ENCODE assay signal across 9 cellular contexts in genomic region chr9:129610193-129610472, GRCh38. TPM values are rescaled to one million over a fixed set of nuclear protein-coding genes. Genes with fewer than 3 reads are reported as not detected.
DNase-seq lines count a peak whose midpoint lies in the region; ATAC-seq and TF ChIP-seq lines count a peak whose summit lies in the region.
"Had no signal": no experiment of that assay in that cellular context is flagged by ENCODE, and none has a peak within 500 bp of the region (broad histone marks: within the 10 kb centered on the region; RNA-seq: fewer than 3 reads in every experiment).

No MANE protein-coding gene starts in this region.

- H3K4me3 ChIP-seq in HEK293 (ENCODE audit: low read depth, low read length) (peak overlapping the region; percentile 44), iPS-15b (ENCODE audit: low read depth, low read length) (peak overlapping the region; percentile 55)

- no peak for TF ChIP-seq CTCF in HEK293 (tag by site-specific recombination; IDR thresholded peaks at IDR 0.05)

- POLR2A ChIA-PET in HEK293 (lab: Yijun Ruan, JAX) = interaction anchor here (2.5 kb wide), 1 partner anchor 114 kb away, joined by 14 read pairs; no protein-coding TSS in a partner anchor

- peaks cover 9% of the 10 kb centered on the region for H3K4me1 Mint-ChIP-seq in activated T-helper 17 cell treated with anti-CD3 and anti-CD28 coated beads, Interleukin-2, amount 50 U/mL, for 72 hours
- H3K4me1 Mint-ChIP-seq in stimulated activated naive B cell treated with anti-CD40 and anti-IgM and Interleukin-4, amounts not matched to agents 10 μg/mL and 1 μg/mL and 100 μg/mL, for 72 hours = peaks cover 19 to 41% of the 10 kb centered on the region in 2 donors

- H3K27me3 ChIP-seq in iPS-15b (ENCODE audit: control insufficient read depth, insufficient read depth, low read length) = peaks cover 10% of the 10 kb centered on the region

- no peaks in the 10 kb centered on the region for H3K9me3 ChIP-seq in HEK293 (ENCODE audit: control insufficient read depth, insufficient read depth, low read depth, low read length)
- no peaks in the 10 kb centered on the region for H3K9me3 ChIP-seq in iPS-15b (ENCODE audit: control insufficient read depth, insufficient read depth, low read length)

- H3K36me3 ChIP-seq in HEK293 (ENCODE audit: control insufficient read depth in 2 of 2, insufficient read depth in 1 of 2, low read length in 2 of 2) (no peaks in the 10 kb centered on the region), iPS-15b (ENCODE audit: control insufficient read depth, insufficient read depth, low read length) (no peaks in the 10 kb centered on the region)

- no peak for DNase-seq in stimulated activated naive B cell treated with anti-CD40 and anti-IgM and Interleukin-4, amounts not matched to agents 10 μg/mL and 1 μg/mL and 100 μg/mL, for 72 hours
- DNase-seq in posterior vena cava (ENCODE audit: low spot score) (no peak), NCI-H446 treated with DMSO at 0.1 percent for 48 hours (lab: John Stamatoyannopoulos, UW) (no peak)

- H3K9me3 Mint-ChIP-seq in activated T-helper 17 cell treated with anti-CD3 and anti-CD28 coated beads, Interleukin-2, amount 50 U/mL, for 72 hours = no peaks in the 10 kb centered on the region
- H3K9me3 Mint-ChIP-seq in stimulated activated naive B cell treated with anti-CD40 and anti-IgM and Interleukin-4, amounts not matched to agents 10 μg/mL and 1 μg/mL and 100 μg/mL, for 72 hours = no peaks in the 10 kb centered on the region
- H3K9me3 Mint-ChIP-seq: neural crest cell had no signal

- no peaks in the 10 kb centered on the region for H3K27me3 Mint-ChIP-seq in activated T-helper 17 cell treated with anti-CD3 and anti-CD28 coated beads, Interleukin-2, amount 50 U/mL, for 72 hours
- H3K27me3 Mint-ChIP-seq in stimulated activated naive B cell treated with anti-CD40 and anti-IgM and Interleukin-4, amounts not matched to agents 10 μg/mL and 1 μg/mL and 100 μg/mL, for 72 hours = peaks cover 4 to 6% of the 10 kb centered on the region in 2 donors

- intact Hi-C loops in posterior vena cava (cut with DNase I) = loop anchor here (1.0 to 10.0 kb wide), 3 partner anchors 275 to 477 kb away; no protein-coding TSS in a partner anchor

- no peaks in the 10 kb centered on the region for H3K36me3 Mint-ChIP-seq in activated T-helper 17 cell treated with anti-CD3 and anti-CD28 coated beads, Interleukin-2, amount 50 U/mL, for 72 hours (ENCODE audit: low read depth)
- H3K36me3 Mint-ChIP-seq in stimulated activated naive B cell treated with anti-CD40 and anti-IgM and Interleukin-4, amounts not matched to agents 10 μg/mL and 1 μg/mL and 100 μg/mL, for 72 hours = no peaks in the 10 kb centered on the region

- H3K27ac Mint-ChIP-seq in activated T-helper 17 cell treated with anti-CD3 and anti-CD28 coated beads, Interleukin-2, amount 50 U/mL, for 72 hours = peak overlapping the region; percentile 86
- H3K27ac Mint-ChIP-seq in stimulated activated naive B cell treated with anti-CD40 and anti-IgM and Interleukin-4, amounts not matched to agents 10 μg/mL and 1 μg/mL and 100 μg/mL, for 72 hours = no peak overlapping the region

- H3K4me1 ChIP-seq in HEK293 (ENCODE audit: control insufficient read depth, insufficient read depth, low read length) (no peaks in the 10 kb centered on the region; the same call in 1 of the 2 replicates), iPS-15b (ENCODE audit: control insufficient read depth, insufficient read depth, low read length) (peaks cover 2% of the 10 kb centered on the region)

- peak overlapping the region; percentile 81 for H3K4me3 Mint-ChIP-seq in activated T-helper 17 cell treated with anti-CD3 and anti-CD28 coated beads, Interleukin-2, amount 50 U/mL, for 72 hours
- H3K4me3 Mint-ChIP-seq in stimulated activated naive B cell treated with anti-CD40 and anti-IgM and Interleukin-4, amounts not matched to agents 10 μg/mL and 1 μg/mL and 100 μg/mL, for 72 hours = peak overlapping the region; percentile 86 to 93

- ATAC-seq in activated T-helper 17 cell treated with anti-CD3 and anti-CD28 coated beads, Interleukin-2, amount 50 U/mL, for 72 hours (replicated peaks) = peak; percentile 11
- ATAC-seq in stimulated activated naive B cell treated with anti-CD40 and anti-IgM and Interleukin-4, amounts not matched to agents 10 μg/mL and 1 μg/mL and 100 μg/mL, for 72 hours (replicated peaks) = no peak
- ATAC-seq in GM21447 (IDR thresholded peaks at IDR 0.05; ENCODE audit: unreplicated experiment) = no peak
- ATAC-seq in HG03565 (IDR thresholded peaks at IDR 0.05; ENCODE audit: unreplicated experiment) = no peak

- CTCF ChIA-PET in HEK293 (lab: Yijun Ruan, JAX) = interaction anchor here (2.0 to 3.8 kb wide), 3 partner anchors 436 to 479 kb away, joined by 16 to 22 read pairs (median 18); no protein-coding TSS in a partner anchor

- no peak overlapping the region for H3K9ac ChIP-seq in iPS-15b (ENCODE audit: low read depth, low read length)

- H3K27ac ChIP-seq in HEK293 (ENCODE audit: extremely low read depth, low read depth, low read length) = peak overlapping the region; percentile 49; the same call in 1 of the 2 replicates

TF ChIP-seq in HEK293, 187 proteins besides CTCF, POLR2A, EP300 and RAD21 (continues in another document):
- TF ChIP-seq ZNF521 (tag by site-specific recombination; IDR thresholded peaks at IDR 0.05) (no peak), ZBTB8A (tag by site-specific recombination; IDR thresholded peaks at IDR 0.05) (no peak), ZNF843 (tag by site-specific recombination; IDR thresholded peaks at IDR 0.05) (no peak), ZNF426 (tag by site-specific recombination; IDR thresholded peaks at IDR 0.05) (no peak)
- TF ChIP-seq, protein P1, sequence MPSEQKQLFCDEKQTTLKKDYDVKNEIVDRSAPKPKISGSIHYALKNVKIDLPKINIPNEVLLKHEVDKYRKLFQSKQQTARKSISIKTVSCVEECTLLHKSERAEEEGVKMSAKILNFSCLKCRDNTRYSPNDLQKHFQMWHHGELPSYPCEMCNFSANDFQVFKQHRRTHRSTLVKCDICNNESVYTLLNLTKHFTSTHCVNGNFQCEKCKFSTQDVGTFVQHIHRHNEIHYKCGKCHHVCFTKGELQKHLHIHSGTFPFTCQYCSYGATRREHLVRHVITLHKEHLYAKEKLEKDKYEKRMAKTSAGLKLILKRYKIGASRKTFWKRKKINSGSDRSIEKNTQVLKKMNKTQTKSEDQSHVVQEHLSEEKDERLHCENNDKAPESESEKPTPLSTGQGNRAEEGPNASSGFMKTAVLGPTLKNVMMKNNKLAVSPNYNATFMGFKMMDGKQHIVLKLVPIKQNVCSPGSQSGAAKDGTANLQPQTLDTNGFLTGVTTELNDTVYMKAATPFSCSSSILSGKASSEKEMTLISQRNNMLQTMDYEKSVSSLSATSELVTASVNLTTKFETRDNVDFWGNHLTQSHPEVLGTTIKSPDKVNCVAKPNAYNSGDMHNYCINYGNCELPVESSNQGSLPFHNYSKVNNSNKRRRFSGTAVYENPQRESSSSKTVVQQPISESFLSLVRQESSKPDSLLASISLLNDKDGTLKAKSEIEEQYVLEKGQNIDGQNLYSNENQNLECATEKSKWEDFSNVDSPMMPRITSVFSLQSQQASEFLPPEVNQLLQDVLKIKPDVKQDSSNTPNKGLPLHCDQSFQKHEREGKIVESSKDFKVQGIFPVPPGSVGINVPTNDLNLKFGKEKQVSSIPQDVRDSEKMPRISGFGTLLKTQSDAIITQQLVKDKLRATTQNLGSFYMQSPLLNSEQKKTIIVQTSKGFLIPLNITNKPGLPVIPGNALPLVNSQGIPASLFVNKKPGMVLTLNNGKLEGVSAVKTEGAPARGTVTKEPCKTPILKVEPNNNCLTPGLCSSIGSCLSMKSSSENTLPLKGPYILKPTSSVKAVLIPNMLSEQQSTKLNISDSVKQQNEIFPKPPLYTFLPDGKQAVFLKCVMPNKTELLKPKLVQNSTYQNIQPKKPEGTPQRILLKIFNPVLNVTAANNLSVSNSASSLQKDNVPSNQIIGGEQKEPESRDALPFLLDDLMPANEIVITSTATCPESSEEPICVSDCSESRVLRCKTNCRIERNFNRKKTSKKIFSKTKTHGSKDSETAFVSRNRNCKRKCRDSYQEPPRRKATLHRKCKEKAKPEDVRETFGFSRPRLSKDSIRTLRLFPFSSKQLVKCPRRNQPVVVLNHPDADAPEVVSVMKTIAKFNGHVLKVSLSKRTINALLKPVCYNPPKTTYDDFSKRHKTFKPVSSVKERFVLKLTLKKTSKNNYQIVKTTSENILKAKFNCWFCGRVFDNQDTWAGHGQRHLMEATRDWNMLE (tag by site-specific recombination; conservative IDR thresholded peaks at IDR 0.05; ENCODE audit: low read depth) = no peak
- TF ChIP-seq, protein P2, sequence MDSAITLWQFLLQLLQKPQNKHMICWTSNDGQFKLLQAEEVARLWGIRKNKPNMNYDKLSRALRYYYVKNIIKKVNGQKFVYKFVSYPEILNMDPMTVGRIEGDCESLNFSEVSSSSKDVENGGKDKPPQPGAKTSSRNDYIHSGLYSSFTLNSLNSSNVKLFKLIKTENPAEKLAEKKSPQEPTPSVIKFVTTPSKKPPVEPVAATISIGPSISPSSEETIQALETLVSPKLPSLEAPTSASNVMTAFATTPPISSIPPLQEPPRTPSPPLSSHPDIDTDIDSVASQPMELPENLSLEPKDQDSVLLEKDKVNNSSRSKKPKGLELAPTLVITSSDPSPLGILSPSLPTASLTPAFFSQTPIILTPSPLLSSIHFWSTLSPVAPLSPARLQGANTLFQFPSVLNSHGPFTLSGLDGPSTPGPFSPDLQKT (IDR thresholded peaks at IDR 0.05; ENCODE audit: borderline replicate concordance, low read depth, low read length) = no peak

RNA-seq across cellular contexts. Expression of gene C9orf50, which starts 10.8 kb away (rescaled TPM):
- total RNA-seq in activated T-helper 17 cell treated with anti-CD3 and anti-CD28 coated beads, Interleukin-2, amount 50 U/mL, for 72 hours = not detected
- total RNA-seq in posterior vena cava = not detected

RNA-seq across cellular contexts. Expression of gene NTMT1, which starts 15.8 kb away (rescaled TPM):
- total RNA-seq in activated T-helper 17 cell treated with anti-CD3 and anti-CD28 coated beads, Interleukin-2, amount 50 U/mL, for 72 hours = 10 to 100 TPM; 27.2 to 61.1 TPM
- total RNA-seq in posterior vena cava = 10 to 100 TPM; 22.7 to 25.6 TPM

RNA-seq across cellular contexts. Expression of gene ASB6, which starts 31.8 kb away (rescaled TPM):
- total RNA-seq in activated T-helper 17 cell treated with anti-CD3 and anti-CD28 coated beads, Interleukin-2, amount 50 U/mL, for 72 hours = 10 to 100 TPM; 12.3 to 26.4 TPM
- 10 to 100 TPM; 14.1 to 16.9 TPM for total RNA-seq in posterior vena cava

RNA-seq across cellular contexts. Expression of gene PRRX2, which starts 55.3 kb away (rescaled TPM):
- total RNA-seq in activated T-helper 17 cell treated with anti-CD3 and anti-CD28 coated beads, Interleukin-2, amount 50 U/mL, for 72 hours = under 1 TPM in 1 of 2 donors, not detected in 1; 0.32 TPM
- total RNA-seq in posterior vena cava = 10 to 100 TPM; 20.8 to 22.9 TPM
